ENCODE assay signal across 1 cellular context in the genomic region with DNA sequence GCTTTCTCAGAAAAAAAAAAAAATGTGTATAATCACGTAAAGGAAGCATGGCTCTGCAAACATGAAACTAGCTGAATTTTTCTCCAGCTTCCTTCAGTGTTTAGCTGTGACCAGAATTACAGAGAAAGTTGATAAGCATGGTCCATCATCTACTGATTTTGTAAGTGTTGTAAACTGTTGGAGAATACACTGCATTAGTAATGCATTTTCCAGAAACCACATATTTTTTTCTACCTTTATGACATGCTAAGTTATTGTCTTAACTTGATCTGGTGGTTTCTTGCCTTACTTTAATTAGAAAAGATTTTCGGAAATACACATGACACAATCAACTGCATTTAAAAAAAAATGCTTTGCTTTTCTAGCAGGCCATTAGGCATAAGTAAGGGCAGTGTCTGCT.
TF ChIP-seq lines count a peak whose summit lies in the region.

No MANE protein-coding gene starts in this region.

TF ChIP-seq in IMR-90, 13 proteins besides CTCF, POLR2A, EP300 and RAD21:
- TF ChIP-seq NFE2L2 (IDR thresholded peaks at IDR 0.05; ENCODE audit: low read depth, low read length) (no peak), MXI1 (IDR thresholded peaks at IDR 0.05; ENCODE audit: borderline replicate concordance, low read depth, low read length) (no peak), MAFK (IDR thresholded peaks at IDR 0.05; ENCODE audit: low read depth, low read length) (no peak), MAZ (IDR thresholded peaks at IDR 0.05; ENCODE audit: borderline replicate concordance, low read depth, low read length) (no peak)
TF ChIP-seq in IMR-90: peak in this region for 0.
